ENCODE assay signal across 8 cellular contexts in the genomic region with DNA sequence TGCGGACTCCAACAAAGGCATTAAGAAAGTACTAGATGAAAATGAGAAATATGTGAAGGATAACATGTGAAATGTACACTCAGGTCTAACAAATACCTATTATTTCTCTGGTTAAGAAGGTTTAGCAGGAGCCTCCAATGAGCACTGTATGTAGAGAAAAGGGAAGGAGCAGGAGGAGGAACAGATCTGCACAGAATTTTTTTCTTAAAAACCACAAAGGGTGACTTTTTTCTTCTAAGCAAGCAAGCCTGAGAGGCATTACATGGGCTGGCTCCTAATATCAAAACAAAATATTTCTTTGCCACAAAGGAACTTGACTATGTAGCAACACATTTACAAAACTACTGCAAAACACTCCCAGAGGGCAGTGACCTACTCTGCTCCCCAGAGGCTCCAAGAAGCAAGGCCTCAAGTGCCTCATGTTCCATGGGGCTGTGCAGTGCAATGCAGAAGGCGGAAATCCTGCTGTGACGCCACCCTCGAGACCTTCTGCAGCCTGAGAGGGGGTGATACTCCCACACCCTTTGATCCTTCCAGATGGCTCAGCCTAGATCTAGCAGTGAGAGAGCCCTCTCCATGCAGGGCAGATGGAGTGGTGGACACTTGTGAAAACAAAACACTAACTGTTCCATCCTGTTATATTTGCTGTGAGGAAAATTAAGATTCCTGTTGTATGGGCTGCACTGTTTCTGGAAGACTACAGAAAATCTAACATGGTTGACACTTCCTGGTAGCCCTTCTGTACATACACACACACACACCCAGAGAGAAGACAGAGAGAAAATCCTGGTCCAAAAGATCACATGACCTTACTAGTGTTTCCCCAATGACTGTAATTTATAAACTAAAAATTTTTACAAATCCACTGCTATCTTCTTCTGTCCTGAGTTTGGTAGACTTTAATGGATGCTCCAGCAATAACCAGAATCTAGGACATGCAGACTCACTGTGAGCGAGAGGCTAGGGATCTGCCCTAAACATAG. TPM values are rescaled to one million over a fixed set of nuclear protein-coding genes. Genes with fewer than 3 reads are reported as not detected.
DNase-seq lines count a peak whose midpoint lies in the region; ATAC-seq, FAIRE-seq and TF ChIP-seq lines count a peak whose summit lies in the region.

No MANE protein-coding gene starts in this region.

- TF ChIP-seq POLR2A in stomach (IDR thresholded peaks at IDR 0.05), result no peak

- no peak for FAIRE-seq in RCC 7860 (lab: Jason Lieb, UNC)

- H3K36me3 ChIP-seq in stomach, result peaks cover 0 to 38% (median 28%) of the 10 kb centered on the region in 4 donors

- intact Hi-C loops in stomach (cut with DNase I; ENCODE audit: low total_unique reads), result no loop called here

- 74 to 85% (median 79%) methylated on average over 5 of the region's 5 CpGs for WGBS in stomach, 5 donors

- H3K27me3 ChIP-seq in stomach, result no peaks in the 10 kb centered on the region

- ATAC-seq in GM21717 (IDR thresholded peaks at IDR 0.05; ENCODE audit: unreplicated experiment) (no peak), GM19463 (IDR thresholded peaks at IDR 0.05; ENCODE audit: unreplicated experiment) (no peak), HG03045 (IDR thresholded peaks at IDR 0.05; ENCODE audit: unreplicated experiment) (no peak)

- TF ChIP-seq EP300 in stomach (IDR thresholded peaks at IDR 0.05), result no peak

- peak overlapping the region in 3 of 5 donors; percentile 25 to 51 (median 47) for H3K27ac ChIP-seq in stomach

- peaks cover 0 to 47% (median 0%) of the 10 kb centered on the region in 4 donors for H3K4me1 ChIP-seq in stomach

- H3K4me3 ChIP-seq in Jurkat, Clone E6-1 (ENCODE audit: low read length), result no peak overlapping the region
- no peak overlapping the region for H3K4me3 ChIP-seq in stomach

- H3K9me3 ChIP-seq in stomach, result no peaks in the 10 kb centered on the region

- no peak for TF ChIP-seq CTCF in stomach (IDR thresholded peaks at IDR 0.05)

- peak; percentile 70 for DNase-seq in Jurkat, Clone E6-1 (ENCODE audit: low read depth, low spot score)
- DNase-seq in amniotic epithelial cell (ENCODE audit: low read depth) (peak; percentile 90), hypothalamus (lab: John Stamatoyannopoulos, UW) (peak in 30 of 51 donors; percentile 7 to 47 (median 22)), stomach (peak; percentile 29), RCC 7860 (ENCODE audit: low spot score) (no peak)

RNA-seq across cellular contexts. Expression of gene SMIM29, which starts 36.0 kb away (rescaled TPM):
- 21.1 TPM for polyA plus RNA-seq in Jurkat, Clone E6-1 (2012; ENCODE audit: insufficient read depth, insufficient read length)
- total RNA-seq in stomach, result 10 to 100 TPM in 2 of 5 donors, 1 to 10 TPM in 3; 2.8 to 49.1 (median 5.3) TPM
- 10 to 100 TPM; 30.4 to 41.5 (median 32.1) TPM for polyA plus RNA-seq in stomach

RNA-seq across cellular contexts. Expression of gene HMGA1, which starts 48.2 kb away (rescaled TPM):
- polyA plus RNA-seq in Jurkat, Clone E6-1 (2012; ENCODE audit: insufficient read depth, insufficient read length), result 492 TPM
- total RNA-seq in stomach, result 100 to 1,000 TPM in 1 of 5 donors, 10 to 100 TPM in 3, 1 to 10 TPM in 1; 9.3 to 106 (median 33.6) TPM
- polyA plus RNA-seq in stomach, result 100 to 1,000 TPM in 1 of 3 donors, 10 to 100 TPM in 2; 91.4 to 114 (median 92.6) TPM
